ENCODE assay signal across 23 cellular contexts in the genomic region with DNA sequence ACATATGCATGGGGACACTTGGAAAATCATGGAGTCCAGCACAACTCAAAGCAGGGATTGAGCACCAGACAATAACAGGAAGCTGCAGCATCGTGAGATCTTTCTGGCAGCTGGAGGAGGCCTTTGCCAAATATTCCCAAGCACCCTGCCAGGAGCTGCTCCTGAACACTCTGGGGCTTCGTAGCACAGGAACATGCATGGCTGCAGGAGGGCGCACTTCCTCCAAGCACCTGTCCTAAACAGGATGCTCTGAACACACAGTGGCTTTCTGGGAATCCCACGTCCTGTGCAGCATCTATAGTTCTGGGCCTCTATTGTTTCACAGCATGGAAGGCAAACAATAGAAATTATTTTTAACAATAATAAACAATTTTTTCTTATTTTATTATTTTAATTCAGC. TPM values are rescaled to one million over a fixed set of nuclear protein-coding genes. Genes with fewer than 3 reads are reported as not detected.
A peak's percentile ranks its signal among the peaks of the same experiment; 100 is the strongest.
DNase-seq lines count a peak whose midpoint lies in the region; ATAC-seq and TF ChIP-seq lines count a peak whose summit lies in the region.
"Had no signal": no experiment of that assay in that cellular context is flagged by ENCODE, and none has a peak within 500 bp of the region (broad histone marks: within the 10 kb centered on the region; RNA-seq: fewer than 3 reads in every experiment).

No MANE protein-coding gene starts in this region.

- H3K4me1 Mint-ChIP-seq in activated naive CD8-positive, alpha-beta T cell treated with anti-CD3 and anti-CD28 coated beads, Interleukin-2, amount 10 ng/mL, durations not matched to agents 7 days and 5 days, result peaks cover 16% of the 10 kb centered on the region
- no peaks in the 10 kb centered on the region for H3K4me1 Mint-ChIP-seq in activated naive CD8-positive, alpha-beta T cell treated with anti-CD3 and anti-CD28 coated beads for 36 hours

- no peak for TF ChIP-seq EP300 in suprapubic skin (IDR thresholded peaks at IDR 0.05)

- POLR2A ChIA-PET in activated naive CD8-positive, alpha-beta T cell treated with anti-CD3 and anti-CD28 coated beads, Interleukin-2, amount 10 ng/mL, durations not matched to agents 7 days and 5 days (lab: Charles Lee), result no interaction called here
- POLR2A ChIA-PET in Panc1 (lab: Charles Lee), result interaction anchor here (0.5 to 0.8 kb wide), 2 partner anchors 19 to 22 kb away, joined by 4 to 8 read pairs; no protein-coding TSS in a partner anchor

- peaks cover 86% of the 10 kb centered on the region for H3K4me1 ChIP-seq in Panc1 (ENCODE audit: control insufficient read depth, insufficient read depth, low read length)
- peaks cover 24% of the 10 kb centered on the region for H3K4me1 ChIP-seq in suprapubic skin
- H3K4me1 ChIP-seq: tibial artery had no signal

- DNase-seq in activated naive CD8-positive, alpha-beta T cell treated with anti-CD3 and anti-CD28 coated beads, Interleukin-2, amount 10 ng/mL, durations not matched to agents 7 days and 5 days, result no peak
- DNase-seq in activated naive CD8-positive, alpha-beta T cell treated with anti-CD3 and anti-CD28 coated beads for 36 hours, result no peak
- DNase-seq in Panc1 (ENCODE audit: low read depth, low spot score), result no peak
- DNase-seq in left cardiac atrium, result no peak
- DNase-seq in suprapubic skin (ENCODE audit: low spot score in 2 of 2), result no peak
- DNase-seq in 8988T, result no peak
- DNase-seq: activated CD4-positive, CD25-positive, alpha-beta regulatory T cell; activated T-cell treated with anti-CD3 and anti-CD28 coated beads, Interleukin-2, amount 50 U/mL, for 72 hours; AML-193; CD8-positive, alpha-beta memory T cell; effector memory CD8-positive, alpha-beta T cell; EL; HFFc6; NCI-H1105; SK-N-SH; stimulated activated CD4-positive, alpha-beta T cell treated with anti-CD3 and anti-CD28 coated beads, Interleukin-2, amount 100 ng/mL, for 24 hours; stimulated activated naive B cell treated with anti-CD40 and anti-IgM and Interleukin-4, amounts not matched to agents 10 μg/mL and 1 μg/mL and 100 μg/mL, for 72 hours; tibial artery had no signal

- peaks cover 8% of the 10 kb centered on the region for H3K27me3 Mint-ChIP-seq in activated naive CD8-positive, alpha-beta T cell treated with anti-CD3 and anti-CD28 coated beads, Interleukin-2, amount 10 ng/mL, durations not matched to agents 7 days and 5 days
- no peaks in the 10 kb centered on the region for H3K27me3 Mint-ChIP-seq in activated naive CD8-positive, alpha-beta T cell treated with anti-CD3 and anti-CD28 coated beads for 36 hours
- H3K27me3 Mint-ChIP-seq: activated naive CD8-positive, alpha-beta T cell; stimulated activated naive B cell treated with anti-CD40 and anti-IgM and Interleukin-4, amounts not matched to agents 10 μg/mL and 1 μg/mL and 100 μg/mL, for 72 hours had no signal

- H3K27ac Mint-ChIP-seq in activated naive CD8-positive, alpha-beta T cell treated with anti-CD3 and anti-CD28 coated beads, Interleukin-2, amount 10 ng/mL, durations not matched to agents 7 days and 5 days, result no peak overlapping the region
- no peak overlapping the region for H3K27ac Mint-ChIP-seq in activated naive CD8-positive, alpha-beta T cell treated with anti-CD3 and anti-CD28 coated beads for 36 hours
- H3K27ac Mint-ChIP-seq: activated naive CD8-positive, alpha-beta T cell; activated T-cell treated with anti-CD3 and anti-CD28 coated beads, Interleukin-2, amount 50 U/mL, for 72 hours; HFFc6; stimulated activated naive B cell treated with anti-CD40 and anti-IgM and Interleukin-4, amounts not matched to agents 10 μg/mL and 1 μg/mL and 100 μg/mL, for 72 hours; T-helper 2 cell treated with Interferon-gamma antibody and Interleukin-4, amounts not matched to agents 5 μg/mL and 100 μg/mL, for 36 hours had no signal

- TF ChIP-seq CTCF in Panc1 (IDR thresholded peaks at IDR 0.05) (peak; percentile 38), suprapubic skin (IDR thresholded peaks at IDR 0.05) (no peak)

- no peaks in the 10 kb centered on the region for H3K36me3 Mint-ChIP-seq in activated naive CD8-positive, alpha-beta T cell treated with anti-CD3 and anti-CD28 coated beads, Interleukin-2, amount 10 ng/mL, durations not matched to agents 7 days and 5 days
- no peaks in the 10 kb centered on the region for H3K36me3 Mint-ChIP-seq in activated naive CD8-positive, alpha-beta T cell treated with anti-CD3 and anti-CD28 coated beads for 36 hours
- H3K36me3 Mint-ChIP-seq: activated naive CD8-positive, alpha-beta T cell; CD8-positive, alpha-beta memory T cell; stimulated activated naive B cell treated with anti-CD40 and anti-IgM and Interleukin-4, amounts not matched to agents 10 μg/mL and 1 μg/mL and 100 μg/mL, for 72 hours had no signal

- H3K27ac ChIP-seq in Panc1 (ENCODE audit: low read length) (peak overlapping the region; percentile 100), suprapubic skin (no peak overlapping the region)
- H3K27ac ChIP-seq: tibial artery had no signal

- intact Hi-C loops in Panc1 (cut with micrococcal nuclease; ENCODE audit: unreplicated experiment), result no loop called here
- intact Hi-C loops in left cardiac atrium (cut with DNase I), result no loop called here

- no peaks in the 10 kb centered on the region for H3K9me3 ChIP-seq in Panc1 (ENCODE audit: control insufficient read depth, insufficient read depth, low read depth, low read length)
- H3K9me3 ChIP-seq in suprapubic skin, result no peaks in the 10 kb centered on the region
- H3K9me3 ChIP-seq: SK-N-SH, tibial artery had no signal

- H3K36me3 ChIP-seq in Panc1 (ENCODE audit: control insufficient read depth, insufficient read depth, low read length), result no peaks in the 10 kb centered on the region
- H3K36me3 ChIP-seq in suprapubic skin, result no peaks in the 10 kb centered on the region
- H3K36me3 ChIP-seq: tibial artery had no signal

- in situ Hi-C loops in Panc1 (cut with HindIII; ENCODE audit: low pct_unique_long_range_greater_than_20kb, low sequenced_read_pairs), result no loop called here

- no peak overlapping the region for H3K4me3 Mint-ChIP-seq in activated naive CD8-positive, alpha-beta T cell treated with anti-CD3 and anti-CD28 coated beads, Interleukin-2, amount 10 ng/mL, durations not matched to agents 7 days and 5 days
- H3K4me3 Mint-ChIP-seq in activated naive CD8-positive, alpha-beta T cell treated with anti-CD3 and anti-CD28 coated beads for 36 hours, result no peak overlapping the region
- H3K4me3 Mint-ChIP-seq: activated naive CD8-positive, alpha-beta T cell; activated T-cell treated with anti-CD3 and anti-CD28 coated beads, Interleukin-2, amount 50 U/mL, for 72 hours; CD8-positive, alpha-beta memory T cell; effector memory CD8-positive, alpha-beta T cell; HFFc6; stimulated activated naive B cell treated with anti-CD40 and anti-IgM and Interleukin-4, amounts not matched to agents 10 μg/mL and 1 μg/mL and 100 μg/mL, for 72 hours; T-helper 2 cell treated with Interferon-gamma antibody and Interleukin-4, amounts not matched to agents 5 μg/mL and 100 μg/mL, for 36 hours had no signal

- peak; percentile 75 for ATAC-seq in activated naive CD8-positive, alpha-beta T cell treated with anti-CD3 and anti-CD28 coated beads, Interleukin-2, amount 10 ng/mL, durations not matched to agents 7 days and 5 days (ENCODE audit: low read depth)
- no peak for ATAC-seq in Panc1
- peak; percentile 26 to 45 for ATAC-seq in left cardiac atrium
- ATAC-seq in HG03159 (IDR thresholded peaks at IDR 0.05; ENCODE audit: unreplicated experiment), result no peak
- ATAC-seq: activated T-cell treated with anti-CD3 and anti-CD28 coated beads, Interleukin-2, amount 50 U/mL, for 72 hours; effector memory CD8-positive, alpha-beta T cell; left lobe of liver; stimulated activated naive B cell treated with anti-CD40 and anti-IgM and Interleukin-4, amounts not matched to agents 10 μg/mL and 1 μg/mL and 100 μg/mL, for 72 hours had no signal

- CTCF ChIA-PET in Panc1 (lab: Charles Lee), result no interaction called here

- no peaks in the 10 kb centered on the region for H3K9me3 Mint-ChIP-seq in activated naive CD8-positive, alpha-beta T cell treated with anti-CD3 and anti-CD28 coated beads, Interleukin-2, amount 10 ng/mL, durations not matched to agents 7 days and 5 days
- H3K9me3 Mint-ChIP-seq in activated naive CD8-positive, alpha-beta T cell treated with anti-CD3 and anti-CD28 coated beads for 36 hours, result no peaks in the 10 kb centered on the region
- H3K9me3 Mint-ChIP-seq: activated T-cell treated with anti-CD3 and anti-CD28 coated beads, Interleukin-2, amount 50 U/mL, for 72 hours; CD8-positive, alpha-beta memory T cell; effector memory CD8-positive, alpha-beta T cell; HFFc6; stimulated activated naive B cell treated with anti-CD40 and anti-IgM and Interleukin-4, amounts not matched to agents 10 μg/mL and 1 μg/mL and 100 μg/mL, for 72 hours; T-helper 2 cell treated with Interferon-gamma antibody and Interleukin-4, amounts not matched to agents 5 μg/mL and 100 μg/mL, for 36 hours had no signal

- H3K27me3 ChIP-seq in Panc1 (ENCODE audit: control insufficient read depth, insufficient read depth, low read length) (no peaks in the 10 kb centered on the region), suprapubic skin (no peaks in the 10 kb centered on the region)
- H3K27me3 ChIP-seq: tibial artery had no signal

- BruUV-seq in Panc1 (replicated peaks; lab: Mats Ljungman, UMichigan), result no TSS peak

- H3K4me3 ChIP-seq in Panc1 (ENCODE audit: low read depth in 2 of 2, low read length in 2 of 2) (no peak overlapping the region), suprapubic skin (no peak overlapping the region)
- H3K4me3 ChIP-seq: skin epidermis, tibial artery had no signal

- no peak for TF ChIP-seq POLR2A in suprapubic skin (IDR thresholded peaks at IDR 0.05)

- 62% methylated on average over 4 of the region's 4 CpGs for WGBS in suprapubic skin

RNA-seq across cellular contexts. Expression of a gene that starts 4.1 kb away (rescaled TPM):
- total RNA-seq in activated naive CD8-positive, alpha-beta T cell treated with anti-CD3 and anti-CD28 coated beads, Interleukin-2, amount 10 ng/mL, durations not matched to agents 7 days and 5 days, result 100 to 1,000 TPM; 137 to 149 TPM
- total RNA-seq in activated naive CD8-positive, alpha-beta T cell treated with anti-CD3 and anti-CD28 coated beads for 36 hours, result 100 to 1,000 TPM; 114 to 116 TPM
- total RNA-seq in Panc1 (2021; ENCODE audit: unreplicated experiment) (274 TPM), left cardiac atrium (100 to 1,000 TPM; 292 to 305 TPM), suprapubic skin (100 to 1,000 TPM; 156 to 278 (median 213) TPM)
- 97.4 TPM for polyA plus RNA-seq in Panc1 (2012; ENCODE audit: insufficient read length)

Comparison
In these comparisons a context has a peak if more than half of its experiments do, and no peak if none do; other contexts are left out.
1. ATAC-seq: peak in activated naive CD8-positive, alpha-beta T cell treated with anti-CD3 and anti-CD28 coated beads, Interleukin-2, amount 10 ng/mL, durations not matched to agents 7 days and 5 days (single experiment) and left cardiac atrium (2 of 2); none in Panc1 (single experiment) and HG03159 (single experiment).